In genomic region chr1:156870734-156871133, GRCh38 we compare ENCODE assay signal across 10 cellular contexts. TPM values are rescaled to one million over a fixed set of nuclear protein-coding genes. Genes with fewer than 3 reads are reported as not detected.
DNase-seq lines count a peak whose midpoint lies in the region; ATAC-seq and TF ChIP-seq lines count a peak whose summit lies in the region.
"Had no signal": no experiment of that assay in that cellular context is flagged by ENCODE, and none has a peak within 500 bp of the region (broad histone marks: within the 10 kb centered on the region; RNA-seq: fewer than 3 reads in every experiment).

No MANE protein-coding gene starts in this region.

- H3K27me3 Mint-ChIP-seq in HFFc6 (ENCODE audit: insufficient read depth) (peaks cover 7% of the 10 kb centered on the region), glutamatergic neuron (ENCODE audit: unreplicated experiment) (peaks cover 13% of the 10 kb centered on the region)
- peaks cover 7% of the 10 kb centered on the region for H3K27me3 Mint-ChIP-seq in activated CD4-positive, alpha-beta memory T cell treated with anti-CD3 and anti-CD28 coated beads for 36 hours

- no peaks in the 10 kb centered on the region for H3K9me3 Mint-ChIP-seq in HFFc6
- H3K9me3 Mint-ChIP-seq in activated CD4-positive, alpha-beta memory T cell treated with anti-CD3 and anti-CD28 coated beads for 36 hours = no peaks in the 10 kb centered on the region
- H3K9me3 Mint-ChIP-seq in glutamatergic neuron (ENCODE audit: unreplicated experiment) = peaks cover 15% of the 10 kb centered on the region

- H3K27me3 ChIP-seq in aorta (ENCODE audit: control insufficient read depth in 1 of 2, insufficient read depth in 2 of 2, low read length in 1 of 2) = no peaks in the 10 kb centered on the region

- no peak overlapping the region for H3K27ac ChIP-seq in aorta (ENCODE audit: low read depth in 1 of 2, low read length in 2 of 2)
- H3K27ac ChIP-seq: SK-N-MC had no signal

- POLR2A ChIA-PET in activated CD4-positive, alpha-beta memory T cell treated with anti-CD3 and anti-CD28 coated beads for 36 hours (lab: Charles Lee) = no interaction called here

- H3K36me3 Mint-ChIP-seq in HFFc6 (ENCODE audit: low read depth) (no peaks in the 10 kb centered on the region), glutamatergic neuron (ENCODE audit: unreplicated experiment) (no peaks in the 10 kb centered on the region)
- H3K36me3 Mint-ChIP-seq in activated CD4-positive, alpha-beta memory T cell treated with anti-CD3 and anti-CD28 coated beads for 36 hours = no peaks in the 10 kb centered on the region

- CTCF ChIA-PET in activated CD4-positive, alpha-beta memory T cell treated with anti-CD3 and anti-CD28 coated beads for 36 hours (lab: Charles Lee) = interaction anchor here (1.1 to 2.2 kb wide), 4 partner anchors 9 to 21 kb away, joined by 3 to 7 read pairs (median 4); no protein-coding TSS in a partner anchor

- 68 to 73% methylated on average over 6 of the region's 6 CpGs for WGBS in aorta, 2 donors

- intact Hi-C loops in activated CD4-positive, alpha-beta memory T cell treated with anti-CD3 and anti-CD28 coated beads for 36 hours (cut with micrococcal nuclease) = no loop called here
- intact Hi-C loops in aorta (cut with DNase I) = no loop called here

- peak; percentile 60 for DNase-seq in AG09319 (ENCODE audit: extremely low read depth, low read depth)
- peak; percentile 89 for DNase-seq in HFFc6
- peak; percentile 46 for DNase-seq in activated CD4-positive, alpha-beta memory T cell treated with anti-CD3 and anti-CD28 coated beads for 36 hours
- no peak for DNase-seq in glutamatergic neuron
- DNase-seq in NCI-H2029 treated with DMSO at 0.1 percent for 48 hours (lab: John Stamatoyannopoulos, UW) = no peak
- DNase-seq in aorta = no peak
- no peak for DNase-seq in ureter (ENCODE audit: low spot score)

- H3K4me1 ChIP-seq in aorta (ENCODE audit: control insufficient read depth in 1 of 2, insufficient read depth in 2 of 2, low read length in 2 of 2) = no peaks in the 10 kb centered on the region

- H3K27ac Mint-ChIP-seq in HFFc6 (peak overlapping the region; percentile 88), glutamatergic neuron (ENCODE audit: unreplicated experiment) (peak overlapping the region; percentile 16)
- H3K27ac Mint-ChIP-seq in activated CD4-positive, alpha-beta memory T cell treated with anti-CD3 and anti-CD28 coated beads for 36 hours = no peak overlapping the region

- ATAC-seq in HG03196 (IDR thresholded peaks at IDR 0.05; ENCODE audit: unreplicated experiment) (no peak), aorta (ENCODE audit: low FRiP score) (no peak)

- peaks cover 24% of the 10 kb centered on the region for H3K4me1 Mint-ChIP-seq in HFFc6 (ENCODE audit: low read depth)
- peaks cover 23% of the 10 kb centered on the region for H3K4me1 Mint-ChIP-seq in activated CD4-positive, alpha-beta memory T cell treated with anti-CD3 and anti-CD28 coated beads for 36 hours (ENCODE audit: low read depth)
- peaks cover 61% of the 10 kb centered on the region for H3K4me1 Mint-ChIP-seq in glutamatergic neuron (ENCODE audit: low read depth, unreplicated experiment)

- no peak overlapping the region for H3K4me3 ChIP-seq in aorta (ENCODE audit: low read length in 2 of 2)
- H3K4me3 ChIP-seq: SK-N-MC had no signal

- H3K4me3 Mint-ChIP-seq in HFFc6 (peak overlapping the region; percentile 89), glutamatergic neuron (ENCODE audit: unreplicated experiment) (no peak overlapping the region)
- H3K4me3 Mint-ChIP-seq in activated CD4-positive, alpha-beta memory T cell treated with anti-CD3 and anti-CD28 coated beads for 36 hours = no peak overlapping the region

- TF ChIP-seq CTCF in AG09319 (IDR thresholded peaks at IDR 0.05; ENCODE audit: low read depth, low read length) (no peak), HFFc6 (IDR thresholded peaks at IDR 0.05) (no peak), glutamatergic neuron (IDR thresholded peaks at IDR 0.05; ENCODE audit: partially characterized antibody, unreplicated experiment) (no peak)

- no peaks in the 10 kb centered on the region for H3K9me3 ChIP-seq in aorta (ENCODE audit: control insufficient read depth, low read length)

- H3K36me3 ChIP-seq in aorta (ENCODE audit: control insufficient read depth in 1 of 2, insufficient read depth in 2 of 2, low read length in 1 of 2) = no peaks in the 10 kb centered on the region

RNA-seq across cellular contexts. Expression of gene NTRK1, which starts 10.1 kb away (rescaled TPM):
- under 1 TPM in 1 of 6 experiments, not detected in 5; 0.10 TPM for total RNA-seq in HFFc6 (2021; fragmentation: NEBNext Ultra II Directional; extraction: Animal tissue kit (Norgen Biotek cat#: 25700))
- 1 to 10 TPM; 6.4 to 6.7 TPM for total RNA-seq in activated CD4-positive, alpha-beta memory T cell treated with anti-CD3 and anti-CD28 coated beads for 36 hours
- 296 TPM for total RNA-seq in glutamatergic neuron (ENCODE audit: unreplicated experiment)
- total RNA-seq in aorta = 1 to 10 TPM; 1.2 to 3.5 TPM
- under 1 TPM; 0.50 to 0.56 TPM for polyA plus RNA-seq in aorta
- 1.7 TPM for total RNA-seq in ureter

RNA-seq across cellular contexts. Expression of gene INSRR, which starts 11.8 kb away (rescaled TPM):
- total RNA-seq in HFFc6 (2021; fragmentation: NEBNext Ultra II Directional; extraction: Animal tissue kit (Norgen Biotek cat#: 25700)) = not detected
- total RNA-seq in activated CD4-positive, alpha-beta memory T cell treated with anti-CD3 and anti-CD28 coated beads for 36 hours = under 1 TPM; 0.05 to 0.14 TPM
- total RNA-seq in glutamatergic neuron (ENCODE audit: unreplicated experiment) (6.9 TPM), aorta (under 1 TPM in 1 of 2 donors, not detected in 1; 0.51 TPM), ureter (0.13 TPM)
- polyA plus RNA-seq in aorta = not detected
- total RNA-seq: mononuclear cell had no signal

RNA-seq across cellular contexts. Expression of gene PEAR1, which starts 22.8 kb away (rescaled TPM):
- total RNA-seq in HFFc6 (2021; fragmentation: NEBNext Ultra II Directional; extraction: Animal tissue kit (Norgen Biotek cat#: 25700)) = 10 to 100 TPM in 4 of 6 experiments, 1 to 10 TPM in 2; 3.2 to 23.6 (median 20.2) TPM
- not detected for total RNA-seq in activated CD4-positive, alpha-beta memory T cell treated with anti-CD3 and anti-CD28 coated beads for 36 hours
- total RNA-seq in glutamatergic neuron (ENCODE audit: unreplicated experiment) (1.2 TPM), aorta (10 to 100 TPM; 17.4 to 32.9 TPM), ureter (10.0 TPM)
- 10 to 100 TPM in 1 of 2 donors, 1 to 10 TPM in 1; 5.6 to 46.6 TPM for polyA plus RNA-seq in aorta

RNA-seq across cellular contexts. Expression of gene LRRC71, which starts 49.7 kb away (rescaled TPM):
- total RNA-seq in HFFc6 (2021; fragmentation: NEBNext Ultra II Directional; extraction: Animal tissue kit (Norgen Biotek cat#: 25700)) = under 1 TPM in 4 of 6 experiments, not detected in 2; 0.13 to 0.46 (median 0.41) TPM
- total RNA-seq in activated CD4-positive, alpha-beta memory T cell treated with anti-CD3 and anti-CD28 coated beads for 36 hours = not detected
- total RNA-seq in glutamatergic neuron (ENCODE audit: unreplicated experiment) (not detected), aorta (1 to 10 TPM in 1 of 2 donors, under 1 TPM in 1; 0.42 to 1.3 TPM), ureter (not detected)
- 1 to 10 TPM in 1 of 2 donors, not detected in 1; 2.4 TPM for polyA plus RNA-seq in aorta
- total RNA-seq: mononuclear cell had no signal

RNA-seq across cellular contexts. Expression of gene SH2D2A, which starts 54.1 kb away (rescaled TPM):
- under 1 TPM in 2 of 6 experiments, not detected in 4; 0.09 to 0.17 TPM for total RNA-seq in HFFc6 (2021; fragmentation: NEBNext Ultra II Directional; extraction: Animal tissue kit (Norgen Biotek cat#: 25700))
- total RNA-seq in activated CD4-positive, alpha-beta memory T cell treated with anti-CD3 and anti-CD28 coated beads for 36 hours = 100 to 1,000 TPM; 280 to 294 TPM
- total RNA-seq in glutamatergic neuron (ENCODE audit: unreplicated experiment) = 0.86 TPM
- 1 to 10 TPM; 2.7 to 2.9 TPM for total RNA-seq in aorta
- polyA plus RNA-seq in aorta = under 1 TPM in 1 of 2 donors, not detected in 1; 0.38 TPM
- total RNA-seq in ureter = 6.7 TPM

Comparison
In these comparisons a context has a peak if more than half of its experiments do, and no peak if none do; other contexts are left out.
1. DNase-seq: peak in AG09319 (single experiment), HFFc6 (single experiment) and activated CD4-positive, alpha-beta memory T cell treated with anti-CD3 and anti-CD28 coated beads for 36 hours (single experiment); none in glutamatergic neuron (single experiment), NCI-H2029 treated with DMSO at 0.1 percent for 48 hours (single experiment), aorta (0 of 2) and ureter (single experiment).
2. RNA of gene NTRK1, which starts 10.1 kb away (total RNA-seq): 296 TPM in glutamatergic neuron (single experiment); 6.4 to 6.7 TPM in activated CD4-positive, alpha-beta memory T cell treated with anti-CD3 and anti-CD28 coated beads for 36 hours, 1.2 to 3.5 TPM in aorta, 1.7 TPM in ureter (single experiment) and 0.10 TPM in HFFc6; every median in the first group is over 10 times any median in the second.